In genomic region chr12:66190519-66191406, GRCh38 we compare ENCODE assay signal across 9 cellular contexts. TPM values are rescaled to one million over a fixed set of nuclear protein-coding genes. Genes with fewer than 3 reads are reported as not detected.
DNase-seq lines count a peak whose midpoint lies in the region; ATAC-seq lines count a peak whose summit lies in the region.
"Had no signal": no experiment of that assay in that cellular context is flagged by ENCODE, and none has a peak within 500 bp of the region (broad histone marks: within the 10 kb centered on the region; RNA-seq: fewer than 3 reads in every experiment).

No MANE protein-coding gene starts in this region.

- H3K4me1 Mint-ChIP-seq in activated T-helper 2 cell treated with anti-CD3 and anti-CD28 coated beads, Interferon-gamma antibody, Interleukin-2, Interleukin-4, amounts not matched to agents 10 μg/mL and 5 μg/mL and 100 μg/mL, durations not matched to agents 14 hours and 24 hours and 36 hours (ENCODE audit: low read depth), result peaks cover 5% of the 10 kb centered on the region
- H3K4me1 Mint-ChIP-seq in naive B cell, result peaks cover 45 to 62% (median 51%) of the 10 kb centered on the region in 3 donors

- peaks cover 52% of the 10 kb centered on the region for H3K27me3 Mint-ChIP-seq in activated T-helper 2 cell treated with anti-CD3 and anti-CD28 coated beads, Interferon-gamma antibody, Interleukin-2, Interleukin-4, amounts not matched to agents 10 μg/mL and 5 μg/mL and 100 μg/mL, durations not matched to agents 14 hours and 24 hours and 36 hours (ENCODE audit: low read depth)
- peaks cover 0 to 23% (median 0%) of the 10 kb centered on the region in 3 donors for H3K27me3 Mint-ChIP-seq in naive B cell

- peak overlapping the region; percentile 9 for H3K4me3 Mint-ChIP-seq in activated T-helper 2 cell treated with anti-CD3 and anti-CD28 coated beads, Interferon-gamma antibody, Interleukin-2, Interleukin-4, amounts not matched to agents 10 μg/mL and 5 μg/mL and 100 μg/mL, durations not matched to agents 14 hours and 24 hours and 36 hours (ENCODE audit: low read depth)
- H3K4me3 Mint-ChIP-seq in naive B cell, result peak overlapping the region; percentile 33 to 91 (median 87)

- ATAC-seq in HG03342 (IDR thresholded peaks at IDR 0.05; ENCODE audit: unreplicated experiment) (peak; percentile 33), naive B cell (ENCODE audit: low read depth in 2 of 2) (peak; percentile 21 to 46), esophagus mucosa (no peak)

- no peak for DNase-seq in activated T-helper 2 cell treated with anti-CD3 and anti-CD28 coated beads, Interferon-gamma antibody, Interleukin-2, Interleukin-4, amounts not matched to agents 10 μg/mL and 5 μg/mL and 100 μg/mL, durations not matched to agents 14 hours and 24 hours and 36 hours (ENCODE audit: low spot score)
- DNase-seq in naive B cell (no peak), SW480 (ENCODE audit: low spot score) (no peak), RPMI8226 (no peak)
- DNase-seq in stimulated activated CD4-positive, alpha-beta T cell treated with anti-CD3 and anti-CD28 coated beads, Interleukin-12 subunit alpha, Interleukin-12 subunit beta, amount 100 ng/mL, for 4 hours, result no peak
- DNase-seq: activated naive CD4-positive, alpha-beta T cell treated with Interleukin-2 at 50 U/mL for 16 hours had no signal

- H3K4me3 ChIP-seq in GM08714 (ENCODE audit: low read length), result peak overlapping the region; percentile 42

- H3K9me3 Mint-ChIP-seq in activated T-helper 2 cell treated with anti-CD3 and anti-CD28 coated beads, Interferon-gamma antibody, Interleukin-2, Interleukin-4, amounts not matched to agents 10 μg/mL and 5 μg/mL and 100 μg/mL, durations not matched to agents 14 hours and 24 hours and 36 hours, result no peaks in the 10 kb centered on the region
- peaks cover 0 to 9% (median 0%) of the 10 kb centered on the region in 7 donors for H3K9me3 Mint-ChIP-seq in naive B cell

- H3K27ac Mint-ChIP-seq in activated T-helper 2 cell treated with anti-CD3 and anti-CD28 coated beads, Interferon-gamma antibody, Interleukin-2, Interleukin-4, amounts not matched to agents 10 μg/mL and 5 μg/mL and 100 μg/mL, durations not matched to agents 14 hours and 24 hours and 36 hours, result no peak overlapping the region
- H3K27ac Mint-ChIP-seq in naive B cell, result peak overlapping the region in 4 of 6 donors; percentile 1 to 57 (median 34)

- H3K36me3 Mint-ChIP-seq in activated T-helper 2 cell treated with anti-CD3 and anti-CD28 coated beads, Interferon-gamma antibody, Interleukin-2, Interleukin-4, amounts not matched to agents 10 μg/mL and 5 μg/mL and 100 μg/mL, durations not matched to agents 14 hours and 24 hours and 36 hours (ENCODE audit: low read depth), result no peaks in the 10 kb centered on the region
- H3K36me3 Mint-ChIP-seq in naive B cell, result no peaks in the 10 kb centered on the region

- intact Hi-C loops in activated T-helper 2 cell treated with anti-CD3 and anti-CD28 coated beads, Interferon-gamma antibody, Interleukin-2, Interleukin-4, amounts not matched to agents 10 μg/mL and 5 μg/mL and 100 μg/mL, durations not matched to agents 14 hours and 24 hours and 36 hours (cut with micrococcal nuclease), result no loop called here

RNA-seq across cellular contexts. Expression of gene IRAK3, which starts 1.7 kb away (rescaled TPM):
- 0.91 and 1.2 TPM in 2 replicates for total RNA-seq in activated T-helper 2 cell treated with anti-CD3 and anti-CD28 coated beads, Interferon-gamma antibody, Interleukin-2, Interleukin-4, amounts not matched to agents 10 μg/mL and 5 μg/mL and 100 μg/mL, durations not matched to agents 14 hours and 24 hours and 36 hours
- 1 to 10 TPM in 5 of 6 donors, not detected in 1; 1.7 to 7.3 (median 2.1) TPM for polyA plus RNA-seq in naive B cell (ENCODE audit: low read depth in 6 of 6)
- total RNA-seq in esophagus mucosa, result 3.0 TPM

RNA-seq across cellular contexts. Expression of gene TMBIM4, which starts 21.0 kb away (rescaled TPM):
- 62.4 and 75.0 TPM in 2 replicates for total RNA-seq in activated T-helper 2 cell treated with anti-CD3 and anti-CD28 coated beads, Interferon-gamma antibody, Interleukin-2, Interleukin-4, amounts not matched to agents 10 μg/mL and 5 μg/mL and 100 μg/mL, durations not matched to agents 14 hours and 24 hours and 36 hours
- 100 to 1,000 TPM; 368 to 703 (median 513) TPM for polyA plus RNA-seq in naive B cell (ENCODE audit: low read depth in 6 of 6)
- 55.0 TPM for total RNA-seq in esophagus mucosa
